In the genomic region with DNA sequence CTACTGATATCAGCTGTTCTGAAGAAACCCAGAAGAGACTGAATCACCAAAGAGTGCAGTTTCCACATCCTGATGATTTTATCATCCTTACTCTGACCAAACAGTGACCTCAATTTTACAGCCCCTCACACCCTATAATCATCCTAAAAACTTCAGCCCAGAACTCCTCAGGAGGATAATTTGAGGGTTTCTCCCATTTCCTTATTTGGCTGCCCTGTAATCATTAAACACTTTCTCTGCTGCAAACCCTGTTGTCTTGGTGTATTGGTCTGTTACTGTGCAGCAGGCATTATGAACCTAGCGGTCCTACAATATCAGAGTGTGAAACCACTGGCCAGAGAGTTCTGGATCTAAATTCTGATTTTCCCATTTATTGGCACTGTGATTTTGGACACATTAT, we compare ENCODE assay signal across 9 cellular contexts.
"Had no signal": no experiment of that assay in that cellular context is flagged by ENCODE, and none has a peak within 500 bp of the region (broad histone marks: within the 10 kb centered on the region; RNA-seq: fewer than 3 reads in every experiment).

No MANE protein-coding gene starts in this region.

- H3K36me3 ChIP-seq: HAP-1 had no signal

- H3K9ac ChIP-seq: GM23248, KMS-11 had no signal

- H3K4me2 ChIP-seq: KMS-11 had no signal

- DNase-seq: GM23248, GOT3, H7, HFFc6, KBM-7 had no signal

- H3K4me1 Mint-ChIP-seq: IgD-negative memory B cell had no signal

- H3K27ac ChIP-seq: GM23248, HL-60, KMS-11 had no signal

- H3K27ac Mint-ChIP-seq: HFFc6, IgD-negative memory B cell had no signal

- H3K4me3 ChIP-seq: GM23248, HAP-1 had no signal

- H2AFZ ChIP-seq: GM23248 had no signal

- H3K27me3 Mint-ChIP-seq: IgD-negative memory B cell had no signal

- H3K9me3 ChIP-seq: HAP-1 had no signal

- H3K4me3 Mint-ChIP-seq: HFFc6, IgD-negative memory B cell had no signal
